ENCODE assay signal across 13 cellular contexts in the genomic region with DNA sequence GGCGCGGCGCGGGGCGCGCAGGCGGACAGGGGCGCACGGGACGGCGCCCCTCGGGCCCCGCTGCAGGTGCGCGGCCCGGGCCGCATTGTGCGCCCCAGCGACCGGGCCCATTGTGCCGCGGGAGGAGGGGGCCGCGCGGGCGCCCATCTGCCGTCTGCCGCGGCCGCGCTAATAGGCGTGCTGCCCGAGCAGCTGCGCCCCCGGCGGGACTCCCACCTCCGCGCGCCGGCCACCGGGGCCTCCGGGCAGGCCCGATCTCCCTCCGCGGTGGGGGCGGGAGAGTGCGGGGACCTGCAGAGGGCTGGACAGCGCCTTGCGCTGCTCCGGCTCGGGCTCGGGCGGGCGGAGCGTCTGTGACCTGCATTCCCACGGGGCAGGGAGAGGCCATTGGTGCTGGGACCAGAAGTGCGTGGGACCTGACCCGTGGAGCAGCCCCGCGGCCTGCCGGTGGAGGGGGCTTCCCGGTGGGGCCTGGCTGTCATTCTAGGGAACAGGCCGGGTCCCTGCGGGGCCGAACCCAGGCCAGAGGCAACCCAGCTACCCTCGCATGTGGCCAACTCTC. TPM values are rescaled to one million over a fixed set of nuclear protein-coding genes. Genes with fewer than 3 reads are reported as not detected.
DNase-seq lines count a peak whose midpoint lies in the region; ATAC-seq and TF ChIP-seq lines count a peak whose summit lies in the region.
"Had no signal": no experiment of that assay in that cellular context is flagged by ENCODE, and none has a peak within 500 bp of the region (broad histone marks: within the 10 kb centered on the region; RNA-seq: fewer than 3 reads in every experiment).

No MANE protein-coding gene starts in this region.

- no peak overlapping the region for H3K27ac Mint-ChIP-seq in H9

- no peak overlapping the region for H2BK5ac ChIP-seq in H9 (ENCODE audit: insufficient read length, low read length)

- peaks cover 5 to 19% (median 12%) of the 10 kb centered on the region in 3 experiments; a peak in 5 of 7 replicates for H3K36me3 Mint-ChIP-seq in H9 (ENCODE audit: insufficient read depth in 1 of 3, low read depth in 3 of 3)

- H3T11ph ChIP-seq in H9 (ENCODE audit: low read length) = no peak overlapping the region

- H3K9ac ChIP-seq in H9 (ENCODE audit: extremely low read depth, insufficient read length, low read length) = no peak overlapping the region
- H3K9ac ChIP-seq in SK-N-MC (ENCODE audit: insufficient read length) = peak overlapping the region; percentile 55

- no peak overlapping the region for H2BK15ac ChIP-seq in H9 (ENCODE audit: low read depth, low read length)

- H4K5ac ChIP-seq in H9 (ENCODE audit: insufficient read length, low read depth, low read length) = no peak overlapping the region

- H3K14ac ChIP-seq in H9 (ENCODE audit: insufficient read depth, low read length) = no peak overlapping the region

- H3K56ac ChIP-seq in H9 (ENCODE audit: insufficient read length, low read depth, low read length) = no peak overlapping the region

- no peak overlapping the region for H2BK12ac ChIP-seq in H9 (ENCODE audit: insufficient read length, low read depth, low read length)

- H3K18ac ChIP-seq in H9 (ENCODE audit: insufficient read length, low read depth, low read length) = no peak overlapping the region

- peaks cover 0 to 4% of the 10 kb centered on the region in 2 experiments; a peak in 3 of 5 replicates for H3K9me3 Mint-ChIP-seq in H9

- H4K91ac ChIP-seq in H9 (ENCODE audit: insufficient read length, low read depth, low read length) = no peak overlapping the region

- H2BK120ac ChIP-seq in H9 (ENCODE audit: low read depth, low read length, poor library complexity, severe bottlenecking) = no peak overlapping the region

- no peak overlapping the region for H2AFZ ChIP-seq in H9 (ENCODE audit: low read length)

- no peaks in the 10 kb centered on the region; the same call in 1 of the 2 replicates for H3K27me3 ChIP-seq in H9 (ENCODE audit: insufficient read depth, low read length)
- no peaks in the 10 kb centered on the region for H3K27me3 ChIP-seq in right cardiac atrium (ENCODE audit: control insufficient read depth, insufficient read depth)
- H3K27me3 ChIP-seq in psoas muscle (ENCODE audit: insufficient read depth in 3 of 3, low read length in 2 of 3) = peaks cover 0 to 53% (median 17%) of the 10 kb centered on the region in 3 donors

- in situ Hi-C loops in G401 (cut with HindIII; ENCODE audit: low sequenced_read_pairs) = no loop called here

- H3K4me3 Mint-ChIP-seq in H9 = peak overlapping the region; percentile 73 to 89

- H3K27ac ChIP-seq in H9 (ENCODE audit: insufficient read length, low read depth, low read length) (no peak overlapping the region), SK-N-MC (no peak overlapping the region), right cardiac atrium (ENCODE audit: low read length) (no peak overlapping the region), psoas muscle (no peak overlapping the region)
- H3K27ac ChIP-seq: upper lobe of left lung had no signal

- no peak overlapping the region for H4K8ac ChIP-seq in H9 (replicated peaks; ENCODE audit: insufficient read length, low read depth, low read length)

- H3K4me1 ChIP-seq in H9 (ENCODE audit: insufficient read depth, low read length) = no peaks in the 10 kb centered on the region
- no peaks in the 10 kb centered on the region for H3K4me1 ChIP-seq in right cardiac atrium (ENCODE audit: control insufficient read depth, insufficient read depth, low read length)
- no peaks in the 10 kb centered on the region for H3K4me1 ChIP-seq in psoas muscle

- intact Hi-C loops in right cardiac atrium (cut with DNase I) (no loop called here), psoas muscle (cut with DNase I) (no loop called here)

- peaks cover 18% of the 10 kb centered on the region for H3K27me3 Mint-ChIP-seq in H9 (ENCODE audit: low read depth)

- no peak overlapping the region for H2BK20ac ChIP-seq in H9 (ENCODE audit: low read depth, low read length, poor library complexity, severe bottlenecking)

- no peaks in the 10 kb centered on the region for H3K9me3 ChIP-seq in H9 (ENCODE audit: control insufficient read depth, low read depth, low read length)
- H3K9me3 ChIP-seq in SK-N-MC (ENCODE audit: low read depth, low read length) = no peaks in the 10 kb centered on the region
- no peaks in the 10 kb centered on the region for H3K9me3 ChIP-seq in right cardiac atrium (ENCODE audit: control insufficient read depth, low read length)
- no peaks in the 10 kb centered on the region for H3K9me3 ChIP-seq in psoas muscle
- H3K9me3 ChIP-seq: gastroesophageal sphincter, upper lobe of left lung had no signal

- no peak overlapping the region for H3K4ac ChIP-seq in H9 (ENCODE audit: low read depth, low read length)

- peaks cover 22% of the 10 kb centered on the region; the same call in 1 of the 2 replicates for H3K79me2 ChIP-seq in H9 (ENCODE audit: insufficient read depth, low read length)

- no peak for ATAC-seq in right cardiac atrium
- no peak for ATAC-seq in psoas muscle
- ATAC-seq in esophagus mucosa = no peak
- ATAC-seq: GM12878 had no signal

- peaks cover 2% of the 10 kb centered on the region for H4K20me1 ChIP-seq in H9 (ENCODE audit: control insufficient read depth, insufficient read depth, insufficient read length)

- peaks cover 15 to 17% of the 10 kb centered on the region in 2 experiments for H3K4me1 Mint-ChIP-seq in H9

- H3K23ac ChIP-seq in H9 (ENCODE audit: insufficient read length, low read depth, low read length) = no peak overlapping the region

- H3K4me3 ChIP-seq in SK-N-MC (peak overlapping the region; percentile 73), right cardiac atrium (ENCODE audit: low read length) (peak overlapping the region; percentile 42), psoas muscle (peak overlapping the region; percentile 22)
- H3K4me3 ChIP-seq: GM12878 had no signal

- H3K79me1 ChIP-seq in H9 (ENCODE audit: insufficient read depth, low read depth, low read length, poor library complexity, severe bottlenecking) = peaks cover 3% of the 10 kb centered on the region

- DNase-seq in H9 = peak; percentile 60
- DNase-seq in SK-N-MC (ENCODE audit: low read depth, low spot score) = no peak
- DNase-seq in right cardiac atrium = peak; percentile 34 to 76 (median 74)
- DNase-seq in psoas muscle = peak; percentile 40 to 66
- no peak for DNase-seq in G401 (ENCODE audit: low spot score)
- no peak for DNase-seq in GM19238 (ENCODE audit: insufficient read length, low spot score)
- DNase-seq in SKM-1 treated with dmso at 0.1 percent for 144 hours (lab: John Stamatoyannopoulos, UW; ENCODE audit: unreplicated experiment) = no peak
- DNase-seq: NCI-H1436 treated with DMSO at 0.1 percent for 48 hours, small intestine had no signal

- H3K4me2 ChIP-seq in H9 (ENCODE audit: insufficient read depth, insufficient read length, low read length) = peak overlapping the region; percentile 58

- TF ChIP-seq CTCF in H9 (conservative IDR thresholded peaks at IDR 0.05) (no peak), psoas muscle (IDR thresholded peaks at IDR 0.05) (no peak)

- H2AK5ac ChIP-seq in H9 (ENCODE audit: insufficient read length, low read length) = no peak overlapping the region

- no CpG with 5 or more reads among the region's 66 CpGs for WGBS in H9 (ENCODE audit: extremely low coverage, insufficient read length, low lambda C conversion rate)
- 2% methylated on average over 66 of the region's 66 CpGs for WGBS in right cardiac atrium
- 1 to 3% (median 2%) methylated on average over 16 to 66 of the region's 66 CpGs for WGBS in psoas muscle, 3 donors

- H3K36me3 ChIP-seq in SK-N-MC (ENCODE audit: insufficient read depth, low read length) (no peaks in the 10 kb centered on the region), psoas muscle (ENCODE audit: insufficient read depth in 1 of 2, low read depth in 1 of 2) (no peaks in the 10 kb centered on the region)
- H3K36me3 ChIP-seq: gastroesophageal sphincter, upper lobe of left lung had no signal

- peaks cover 14% of the 10 kb centered on the region for H3K23me2 ChIP-seq in H9 (ENCODE audit: insufficient read length, low read depth, low read length, poor library complexity, severe bottlenecking)

RNA-seq across cellular contexts. Expression of a gene that starts 0.9 kb away (rescaled TPM):
- total RNA-seq in H9 (2021) = 24.2 and 28.4 TPM in 2 replicates
- total RNA-seq in right cardiac atrium = 1 to 10 TPM in 2 of 4 donors, under 1 TPM in 2; 0.61 to 2.3 (median 1.4) TPM
- 2.3 TPM for polyA plus RNA-seq in right cardiac atrium
- total RNA-seq in psoas muscle = under 1 TPM; 0.19 to 0.47 (median 0.29) TPM
- under 1 TPM; 0.26 to 0.78 (median 0.44) TPM for polyA plus RNA-seq in psoas muscle
- 5.2 and 9.2 TPM in 2 replicates for total RNA-seq in G401 (2014; rRNA removed; shearing (Covaris generic))
- total RNA-seq in esophagus mucosa = 0.08 TPM
- polyA plus RNA-seq: GM12878 had no signal

Comparison
In these comparisons a context has a peak if more than half of its experiments do, and no peak if none do; other contexts are left out.
1. DNase-seq: peak in H9 (single experiment), right cardiac atrium (3 of 3) and psoas muscle (2 of 2); none in SK-N-MC (single experiment), G401 (single experiment), GM19238 (single experiment) and SKM-1 treated with dmso at 0.1 percent for 144 hours (single experiment).
2. H3K4me3 ChIP-seq: peak in every context shown above with its lines; median percentile 73 in SK-N-MC; 42 in right cardiac atrium; 22 in psoas muscle.